ENCODE assay signal across 8 cellular contexts in the genomic region with DNA sequence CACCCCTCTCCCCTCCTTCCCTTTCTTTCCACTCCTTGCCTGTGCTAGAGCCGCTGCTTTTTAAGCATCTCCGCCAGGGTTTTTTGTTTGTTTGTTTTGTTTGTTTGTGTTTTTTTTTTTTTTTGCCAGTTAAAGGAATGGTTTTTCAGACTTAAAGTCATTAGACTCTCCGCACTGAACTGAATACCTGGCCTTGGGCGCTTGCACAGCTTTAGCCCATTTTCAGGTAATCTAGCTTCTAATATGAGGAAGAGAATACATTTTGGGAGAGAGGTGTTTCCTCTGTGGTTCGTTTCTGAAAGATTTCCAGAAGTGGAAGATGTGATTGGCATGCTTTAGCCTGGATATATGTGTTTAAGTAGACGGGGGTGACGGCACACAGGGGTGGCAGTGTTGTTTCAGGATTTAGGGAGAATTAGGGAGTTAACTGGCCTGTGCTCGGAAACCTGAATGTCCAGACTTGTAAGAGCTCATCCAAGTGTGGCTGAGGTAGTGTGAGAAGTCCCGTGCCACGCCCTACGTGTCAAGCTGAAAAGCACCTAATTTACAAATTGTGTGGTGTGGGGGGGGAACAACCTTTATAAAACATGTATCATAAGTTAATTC. TPM values are rescaled to one million over a fixed set of nuclear protein-coding genes. Genes with fewer than 3 reads are reported as not detected.
A peak's percentile ranks its signal among the peaks of the same experiment; 100 is the strongest.
DNase-seq lines count a peak whose midpoint lies in the region; ATAC-seq and TF ChIP-seq lines count a peak whose summit lies in the region.

No MANE protein-coding gene starts in this region.

- peak overlapping the region; percentile 84 to 98 (median 90) for H3K27ac ChIP-seq in Peyer's patch
- peak overlapping the region; percentile 2 for H3K27ac ChIP-seq in mesenchymal stem cell (ENCODE audit: low read length, poor library complexity, severe bottlenecking)
- H3K27ac ChIP-seq in upper lobe of right lung: peak overlapping the region; percentile 93

- H3K36me3 Mint-ChIP-seq in chondrocyte (ENCODE audit: low read depth): no peaks in the 10 kb centered on the region

- H3K14ac ChIP-seq in mesenchymal stem cell (ENCODE audit: low read length in 2 of 2): peak overlapping the region in 1 of 2 experiments; percentile 95

- DNase-seq in AG10803 (ENCODE audit: low read depth) (peak; percentile 54), Peyer's patch (no peak), chondrocyte (ENCODE audit: low spot score) (no peak), mesenchymal stem cell (peak; percentile 44), upper lobe of right lung (no peak), SHP77 (lab: John Stamatoyannopoulos, UW) (no peak)

- H2AK5ac ChIP-seq in mesenchymal stem cell (ENCODE audit: low read length, severe bottlenecking): no peak overlapping the region

- H3K18ac ChIP-seq in mesenchymal stem cell (ENCODE audit: low read depth in 1 of 2, low read length in 2 of 2): peak overlapping the region; percentile 81 to 86

- 1% methylated on average over 7 of the region's 11 CpGs for WGBS in mesenchymal stem cell

- TF ChIP-seq CTCF in AG10803 (conservative IDR thresholded peaks at IDR 0.05; ENCODE audit: low read length) (no peak), Peyer's patch (IDR thresholded peaks at IDR 0.05) (no peak), chondrocyte (IDR thresholded peaks at IDR 0.05) (peak; percentile 21), upper lobe of right lung (IDR thresholded peaks at IDR 0.05) (no peak)

- peak overlapping the region; percentile 86 for H4K8ac ChIP-seq in mesenchymal stem cell (ENCODE audit: low read length)

- no peaks in the 10 kb centered on the region for H3K27me3 Mint-ChIP-seq in chondrocyte (ENCODE audit: low read depth)

- H2BK15ac ChIP-seq in mesenchymal stem cell (ENCODE audit: low read depth, poor library complexity, severe bottlenecking): no peak overlapping the region

- no peak overlapping the region for H4K91ac ChIP-seq in mesenchymal stem cell (ENCODE audit: low read length)

- ATAC-seq in upper lobe of right lung (no peak), GM21576 (IDR thresholded peaks at IDR 0.05; ENCODE audit: unreplicated experiment) (no peak)

- H3K27me3 ChIP-seq in Peyer's patch (no peaks in the 10 kb centered on the region), mesenchymal stem cell (ENCODE audit: control insufficient read depth in 1 of 2, insufficient read depth in 1 of 2, low read length in 2 of 2) (no peaks in the 10 kb centered on the region), upper lobe of right lung (no peaks in the 10 kb centered on the region)

- H2BK120ac ChIP-seq in mesenchymal stem cell (ENCODE audit: low read depth, low read length): peak overlapping the region; percentile 89

- H3K4me2 ChIP-seq in mesenchymal stem cell (ENCODE audit: low read length, poor library complexity, severe bottlenecking): peak overlapping the region; percentile 77

- peak overlapping the region in 1 of 2 experiments; percentile 75 for H3K23ac ChIP-seq in mesenchymal stem cell (ENCODE audit: low read length in 2 of 2)

- no peaks in the 10 kb centered on the region for H3K9me3 ChIP-seq in Peyer's patch
- H3K9me3 ChIP-seq in mesenchymal stem cell (ENCODE audit: control insufficient read depth, low read length): no peaks in the 10 kb centered on the region
- no peaks in the 10 kb centered on the region for H3K9me3 ChIP-seq in upper lobe of right lung

- peaks cover 0 to 3% (median 0%) of the 10 kb centered on the region in 3 donors for H3K36me3 ChIP-seq in Peyer's patch
- peaks cover 0 to 7% of the 10 kb centered on the region in 2 experiments for H3K36me3 ChIP-seq in mesenchymal stem cell (ENCODE audit: control insufficient read depth in 1 of 2, insufficient read depth in 2 of 2, low read depth in 1 of 2, low read length in 2 of 2)
- H3K36me3 ChIP-seq in upper lobe of right lung: no peaks in the 10 kb centered on the region

- peak overlapping the region in 1 of 2 experiments; percentile 88 for H3K4ac ChIP-seq in mesenchymal stem cell (ENCODE audit: low read depth in 1 of 2, low read length in 2 of 2)

- H3K4me3 ChIP-seq in AG10803 (ENCODE audit: low read length) (peak overlapping the region; percentile 80), Peyer's patch (peak overlapping the region; percentile 80 to 97 (median 89)), mesenchymal stem cell (ENCODE audit: insufficient read depth in 1 of 2, low read depth in 1 of 2, low read length in 2 of 2) (peak overlapping the region; percentile 96 to 97), upper lobe of right lung (peak overlapping the region; percentile 79)

- H3K27ac Mint-ChIP-seq in chondrocyte (ENCODE audit: unreplicated experiment): peak overlapping the region; percentile 72

- no peak overlapping the region for H2BK5ac ChIP-seq in mesenchymal stem cell (ENCODE audit: low read depth, low read length, poor library complexity, severe bottlenecking)

- H3K79me1 ChIP-seq in mesenchymal stem cell (replicated peaks; ENCODE audit: low read length, poor library complexity, severe bottlenecking): no peaks in the 10 kb centered on the region

- peak overlapping the region; percentile 99 for H3K9ac ChIP-seq in mesenchymal stem cell (ENCODE audit: low read length)

- peak; percentile 29 for TF ChIP-seq POLR2A in GM19193 (IDR thresholded peaks at IDR 0.05; ENCODE audit: extremely low read depth, insufficient read depth, insufficient read length)
- no peak for TF ChIP-seq POLR2A in Peyer's patch (IDR thresholded peaks at IDR 0.05)

- H3K4me1 Mint-ChIP-seq in chondrocyte (ENCODE audit: low read depth): peaks cover 46% of the 10 kb centered on the region

- no peaks in the 10 kb centered on the region for H3K9me3 Mint-ChIP-seq in chondrocyte (ENCODE audit: low read depth)

- H3K4me3 Mint-ChIP-seq in chondrocyte (ENCODE audit: unreplicated experiment): peak overlapping the region; percentile 98

- peak overlapping the region in 1 of 2 experiments; percentile 6 for H2BK12ac ChIP-seq in mesenchymal stem cell (ENCODE audit: low read length in 2 of 2)

- no peak overlapping the region for H2AFZ ChIP-seq in mesenchymal stem cell (ENCODE audit: low read depth, low read length)

- H3K4me1 ChIP-seq in Peyer's patch: peaks cover 0 to 30% (median 1%) of the 10 kb centered on the region in 4 donors
- peaks cover 7% of the 10 kb centered on the region for H3K4me1 ChIP-seq in mesenchymal stem cell (ENCODE audit: control insufficient read depth, insufficient read depth, low read depth, low read length)
- peaks cover 38% of the 10 kb centered on the region for H3K4me1 ChIP-seq in upper lobe of right lung

- intact Hi-C loops in upper lobe of right lung (cut with DNase I): no loop called here

RNA-seq across cellular contexts. Expression of a gene that starts 0.9 kb away (rescaled TPM):
- total RNA-seq in Peyer's patch (10 to 100 TPM; 20.5 to 31.0 (median 26.3) TPM), chondrocyte (29.2 to 37.4 TPM (median 35.2 TPM) in 3 replicates), upper lobe of right lung (53.4 TPM)
- 51.2 TPM for polyA plus RNA-seq in mesenchymal stem cell (2013, experiment 1 of 2)
- polyA plus RNA-seq in mesenchymal stem cell (2013, experiment 2 of 2): 54.6 TPM

RNA-seq across cellular contexts. Expression of a gene that starts 58.1 kb away (rescaled TPM):
- total RNA-seq in Peyer's patch (10 to 100 TPM; 14.9 to 49.6 (median 31.8) TPM), chondrocyte (14.9 to 24.3 TPM (median 15.2 TPM) in 3 replicates), upper lobe of right lung (16.5 TPM)
- polyA plus RNA-seq in mesenchymal stem cell (2013, experiment 1 of 2): 18.7 TPM
- polyA plus RNA-seq in mesenchymal stem cell (2013, experiment 2 of 2): 19.6 TPM

Comparison
In these comparisons a context has a peak if more than half of its experiments do, and no peak if none do; other contexts are left out.
1. DNase-seq: peak in AG10803 (single experiment) and mesenchymal stem cell (single experiment); none in Peyer's patch (0 of 3), chondrocyte (single experiment), upper lobe of right lung (single experiment) and SHP77 (0 of 2).
2. H3K27ac ChIP-seq: peak in every context shown above with its lines; median percentile 93 in upper lobe of right lung; 90 in Peyer's patch; 2 in mesenchymal stem cell.
3. Peak in every context shown above with its lines, with median percentiles within 50 percentile points of each other: H3K4me3 ChIP-seq.